In genomic region chr3:82093641-82094040, GRCh38 we compare ENCODE assay signal across 28 cellular contexts.
"Had no signal": no experiment of that assay in that cellular context is flagged by ENCODE, and none has a peak within 500 bp of the region (broad histone marks: within the 10 kb centered on the region; RNA-seq: fewer than 3 reads in every experiment).

No MANE protein-coding gene starts in this region.

- DNase-seq: activated CD4-positive, alpha-beta T cell treated with anti-CD3 and anti-CD28 coated beads for 36 hours; activated CD4-positive, CD25-positive, alpha-beta regulatory T cell; activated CD8-positive, alpha-beta memory T cell treated with anti-CD3 and anti-CD28 coated beads, Interleukin-2, amount 10 ng/mL, durations not matched to agents 7 days and 5 days; activated CD8-positive, alpha-beta T cell treated with anti-CD3 and anti-CD28 coated beads, Interleukin-2, amount 10 ng/mL, durations not matched to agents 7 days and 5 days; activated naive CD8-positive, alpha-beta T cell treated with anti-CD3 and anti-CD28 coated beads, Interleukin-2, amount 50 U/mL, for 24 hours; activated T-cell treated with anti-CD3 and anti-CD28 coated beads, Interleukin-2, amount 50 U/mL, for 48 hours; amygdala; cerebellar nuclear complex; colonic mucosa; effector CD8-positive, alpha-beta T cell; head of caudate nucleus; hypothalamus; immature natural killer cell; kidney; midbrain; stimulated activated CD4-positive, alpha-beta T cell treated with anti-CD3 and anti-CD28 coated beads, Interleukin-15, amount 100 ng/mL, for 24 hours; stimulated activated CD4-positive, alpha-beta T cell treated with anti-CD3 and anti-CD28 coated beads, Interleukin-2, amount 100 ng/mL, for 24 hours; stimulated activated naive B cell treated with anti-CD40 and anti-IgM and Interleukin-4, amounts not matched to agents 10 μg/mL and 1 μg/mL and 100 μg/mL, for 72 hours; T-helper 1 cell; uterus had no signal

- H3K4me3 Mint-ChIP-seq: activated CD4-positive, alpha-beta T cell treated with anti-CD3 and anti-CD28 coated beads for 36 hours; activated CD8-positive, alpha-beta memory T cell treated with anti-CD3 and anti-CD28 coated beads, Interleukin-2, amount 10 ng/mL, durations not matched to agents 7 days and 5 days; activated CD8-positive, alpha-beta T cell treated with anti-CD3 and anti-CD28 coated beads, Interleukin-2, amount 10 ng/mL, durations not matched to agents 7 days and 5 days; activated naive CD4-positive, alpha-beta T cell treated with anti-CD3 and anti-CD28 coated beads, Interleukin-2, amount 50 U/mL, for 24 hours; activated naive CD8-positive, alpha-beta T cell treated with anti-CD3 and anti-CD28 coated beads, Interleukin-2, amount 50 U/mL, for 24 hours; immature natural killer cell; natural killer cell treated with Interleukin-12 subunit alpha and Interleukin-12 subunit beta and Interleukin-15 and Interleukin-18, amount 100 ng/mL, for 72 hours; stimulated activated naive B cell treated with anti-CD40 and anti-IgM and Interleukin-4, amounts not matched to agents 10 μg/mL and 1 μg/mL and 100 μg/mL, for 72 hours; T-helper 2 cell treated with Interferon-gamma antibody and Interleukin-4, amounts not matched to agents 5 μg/mL and 100 μg/mL, for 36 hours had no signal

- H3K36me3 ChIP-seq: cardiac muscle cell, colonic mucosa, right atrium auricular region, suprapubic skin, tibial nerve, uterus had no signal

- H3K27me3 Mint-ChIP-seq: activated CD4-positive, alpha-beta T cell treated with anti-CD3 and anti-CD28 coated beads for 36 hours; activated CD8-positive, alpha-beta memory T cell treated with anti-CD3 and anti-CD28 coated beads, Interleukin-2, amount 10 ng/mL, durations not matched to agents 7 days and 5 days; activated naive CD4-positive, alpha-beta T cell treated with anti-CD3 and anti-CD28 coated beads, Interleukin-2, amount 50 U/mL, for 24 hours; activated naive CD8-positive, alpha-beta T cell treated with anti-CD3 and anti-CD28 coated beads, Interleukin-2, amount 50 U/mL, for 24 hours; natural killer cell treated with Interleukin-12 subunit alpha and Interleukin-12 subunit beta and Interleukin-15 and Interleukin-18, amount 100 ng/mL, for 72 hours; stimulated activated naive B cell treated with anti-CD40 and anti-IgM and Interleukin-4, amounts not matched to agents 10 μg/mL and 1 μg/mL and 100 μg/mL, for 72 hours had no signal

- ATAC-seq: activated CD4-positive, alpha-beta T cell treated with anti-CD3 and anti-CD28 coated beads for 36 hours; activated CD8-positive, alpha-beta memory T cell treated with anti-CD3 and anti-CD28 coated beads, Interleukin-2, amount 10 ng/mL, durations not matched to agents 7 days and 5 days; activated CD8-positive, alpha-beta T cell treated with anti-CD3 and anti-CD28 coated beads, Interleukin-2, amount 10 ng/mL, durations not matched to agents 7 days and 5 days; activated naive CD8-positive, alpha-beta T cell treated with anti-CD3 and anti-CD28 coated beads, Interleukin-2, amount 50 U/mL, for 24 hours; natural killer cell treated with Interleukin-12 subunit alpha and Interleukin-12 subunit beta and Interleukin-15 and Interleukin-18, amount 100 ng/mL, for 72 hours; stimulated activated naive B cell treated with anti-CD40 and anti-IgM and Interleukin-4, amounts not matched to agents 10 μg/mL and 1 μg/mL and 100 μg/mL, for 72 hours had no signal

- H3K27ac ChIP-seq: cardiac muscle cell, colonic mucosa, right atrium auricular region, suprapubic skin, tibial nerve, uterus had no signal

- H3K4me3 ChIP-seq: cardiac muscle cell, colonic mucosa, right atrium auricular region, suprapubic skin, tibial nerve, uterus had no signal

- H3K4me1 Mint-ChIP-seq: activated CD4-positive, alpha-beta T cell treated with anti-CD3 and anti-CD28 coated beads for 36 hours; activated CD8-positive, alpha-beta memory T cell treated with anti-CD3 and anti-CD28 coated beads, Interleukin-2, amount 10 ng/mL, durations not matched to agents 7 days and 5 days; activated naive CD4-positive, alpha-beta T cell treated with anti-CD3 and anti-CD28 coated beads, Interleukin-2, amount 50 U/mL, for 24 hours; activated naive CD8-positive, alpha-beta T cell treated with anti-CD3 and anti-CD28 coated beads, Interleukin-2, amount 50 U/mL, for 24 hours; immature natural killer cell had no signal

- H3K27ac Mint-ChIP-seq: activated CD4-positive, alpha-beta T cell treated with anti-CD3 and anti-CD28 coated beads for 36 hours; activated CD8-positive, alpha-beta memory T cell treated with anti-CD3 and anti-CD28 coated beads, Interleukin-2, amount 10 ng/mL, durations not matched to agents 7 days and 5 days; activated CD8-positive, alpha-beta T cell treated with anti-CD3 and anti-CD28 coated beads, Interleukin-2, amount 10 ng/mL, durations not matched to agents 7 days and 5 days; activated naive CD4-positive, alpha-beta T cell treated with anti-CD3 and anti-CD28 coated beads, Interleukin-2, amount 50 U/mL, for 24 hours; activated naive CD8-positive, alpha-beta T cell treated with anti-CD3 and anti-CD28 coated beads, Interleukin-2, amount 50 U/mL, for 24 hours; activated T-helper 2 cell treated with anti-CD3 and anti-CD28 coated beads, Interferon-gamma antibody, Interleukin-2, Interleukin-4, amounts not matched to agents 10 μg/mL and 5 μg/mL and 100 μg/mL, durations not matched to agents 14 hours and 24 hours and 36 hours; immature natural killer cell; natural killer cell treated with Interleukin-12 subunit alpha and Interleukin-12 subunit beta and Interleukin-15 and Interleukin-18, amount 100 ng/mL, for 72 hours; stimulated activated naive B cell treated with anti-CD40 and anti-IgM and Interleukin-4, amounts not matched to agents 10 μg/mL and 1 μg/mL and 100 μg/mL, for 72 hours; T-helper 2 cell treated with Interferon-gamma antibody and Interleukin-4, amounts not matched to agents 5 μg/mL and 100 μg/mL, for 36 hours had no signal

- H3K9me3 Mint-ChIP-seq: activated naive CD4-positive, alpha-beta T cell treated with anti-CD3 and anti-CD28 coated beads, Interleukin-2, amount 50 U/mL, for 24 hours; activated T-helper 2 cell treated with anti-CD3 and anti-CD28 coated beads, Interferon-gamma antibody, Interleukin-2, Interleukin-4, amounts not matched to agents 10 μg/mL and 5 μg/mL and 100 μg/mL, durations not matched to agents 14 hours and 24 hours and 36 hours; stimulated activated naive B cell treated with anti-CD40 and anti-IgM and Interleukin-4, amounts not matched to agents 10 μg/mL and 1 μg/mL and 100 μg/mL, for 72 hours had no signal

- H3K9me3 ChIP-seq: colonic mucosa, right atrium auricular region, suprapubic skin, tibial nerve, uterus had no signal

- H3K27me3 ChIP-seq: cardiac muscle cell, colonic mucosa, right atrium auricular region, suprapubic skin, tibial nerve had no signal

- H3K36me3 Mint-ChIP-seq: activated CD8-positive, alpha-beta memory T cell treated with anti-CD3 and anti-CD28 coated beads, Interleukin-2, amount 10 ng/mL, durations not matched to agents 7 days and 5 days; activated naive CD4-positive, alpha-beta T cell treated with anti-CD3 and anti-CD28 coated beads, Interleukin-2, amount 50 U/mL, for 24 hours; immature natural killer cell; natural killer cell treated with Interleukin-12 subunit alpha and Interleukin-12 subunit beta and Interleukin-15 and Interleukin-18, amount 100 ng/mL, for 72 hours; stimulated activated naive B cell treated with anti-CD40 and anti-IgM and Interleukin-4, amounts not matched to agents 10 μg/mL and 1 μg/mL and 100 μg/mL, for 72 hours had no signal

- H3K4me1 ChIP-seq: colonic mucosa, right atrium auricular region, suprapubic skin, tibial nerve, uterus had no signal
